ENCODE assay signal across 8 cellular contexts in the genomic region with DNA sequence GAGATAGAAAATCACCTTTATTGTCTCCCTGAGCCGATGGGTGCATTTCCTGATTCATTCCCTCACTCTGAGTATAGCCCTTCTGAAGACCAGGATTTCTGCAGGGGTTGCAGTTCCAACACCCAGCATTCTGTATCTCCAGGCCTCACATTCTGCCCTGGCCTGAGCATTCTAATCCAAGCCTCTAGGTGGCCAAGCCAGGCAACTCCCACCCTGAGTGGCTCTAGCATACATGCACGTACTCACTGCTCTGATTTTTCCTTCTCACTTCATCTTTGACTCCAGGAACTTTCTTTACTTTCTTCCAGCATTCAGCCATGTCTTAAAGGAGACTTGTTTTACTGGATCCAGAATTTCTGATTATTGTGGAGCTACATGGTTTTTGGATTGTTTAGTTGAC.
A peak's percentile ranks its signal among the peaks of the same experiment; 100 is the strongest.
DNase-seq lines count a peak whose midpoint lies in the region; ATAC-seq and TF ChIP-seq lines count a peak whose summit lies in the region.

No MANE protein-coding gene starts in this region.

- H3K4me3 ChIP-seq in AG10803 (ENCODE audit: low read length) (no peak overlapping the region), lower leg skin (ENCODE audit: low read depth, poor library complexity, severe bottlenecking) (no peak overlapping the region)
- H3K4me3 ChIP-seq in effector memory CD4-positive, alpha-beta T cell (ENCODE audit: insufficient read depth, low read depth, low read length, poor library complexity, severe bottlenecking) = no peak overlapping the region

- no peaks in the 10 kb centered on the region for H3K4me1 ChIP-seq in effector memory CD4-positive, alpha-beta T cell (ENCODE audit: control insufficient read depth, insufficient read depth, low read length, poor library complexity, severe bottlenecking)

- 81 to 88% methylated on average over 2 of the region's 2 CpGs for WGBS in lower leg skin, 2 donors

- no peaks in the 10 kb centered on the region for H3K9me3 ChIP-seq in effector memory CD4-positive, alpha-beta T cell (ENCODE audit: control insufficient read depth, low read length)

- TF ChIP-seq POLR2A in lower leg skin (IDR thresholded peaks at IDR 0.05) = no peak

- peaks cover 5% of the 10 kb centered on the region for H3K9me3 Mint-ChIP-seq in neural crest cell

- H3K27me3 ChIP-seq in effector memory CD4-positive, alpha-beta T cell (replicated peaks; ENCODE audit: control insufficient read depth, insufficient read depth, low read length, poor library complexity, severe bottlenecking) = no peaks in the 10 kb centered on the region

- no peak overlapping the region for H3K27ac ChIP-seq in effector memory CD4-positive, alpha-beta T cell (ENCODE audit: insufficient read depth, low read length, poor library complexity, severe bottlenecking)

- intact Hi-C loops in lower leg skin (cut with DNase I; ENCODE audit: low total_unique reads) = loop anchor here (5.0 to 10.0 kb wide), 2 partner anchors 407 to 574 kb away; no protein-coding TSS in a partner anchor

- H3K36me3 Mint-ChIP-seq in neural crest cell (ENCODE audit: low read depth) = no peaks in the 10 kb centered on the region

- peak; percentile 72 for ATAC-seq in HG02885 (IDR thresholded peaks at IDR 0.05; ENCODE audit: poor library complexity, unreplicated experiment)

- DNase-seq in AG10803 (ENCODE audit: low read depth) = peak; percentile 24
- peak; percentile 55 for DNase-seq in NCI-H526 treated with DMSO at 0.1 percent for 48 hours (lab: John Stamatoyannopoulos, UW)
- peak; percentile 62 for DNase-seq in ecto neural progenitor cell (ENCODE audit: low spot score)
- DNase-seq in neural crest cell (ENCODE audit: low read depth, low spot score) = no peak
- DNase-seq in lower leg skin (ENCODE audit: low spot score in 2 of 2) = no peak
- DNase-seq in effector memory CD4-positive, alpha-beta T cell = no peak

- peak overlapping the region; percentile 66 for H3K4me3 Mint-ChIP-seq in neural crest cell

- H3K27me3 Mint-ChIP-seq in neural crest cell (ENCODE audit: low read depth) = no peaks in the 10 kb centered on the region

- peaks cover 14% of the 10 kb centered on the region for H3K4me1 Mint-ChIP-seq in neural crest cell

- peak; percentile 52 for TF ChIP-seq CTCF in AG10803 (conservative IDR thresholded peaks at IDR 0.05; ENCODE audit: low read length)
- peak; percentile 54; the same call in 1 of the 2 replicates for TF ChIP-seq CTCF in GM12874 (IDR thresholded peaks at IDR 0.05; ENCODE audit: insufficient read depth, low read depth, low read length)
- TF ChIP-seq CTCF in neural crest cell (conservative IDR thresholded peaks at IDR 0.05) = peak; percentile 57
- no peak for TF ChIP-seq CTCF in lower leg skin (IDR thresholded peaks at IDR 0.05)

- H3K27ac Mint-ChIP-seq in neural crest cell (ENCODE audit: unreplicated experiment) = peak overlapping the region; percentile 73

- no peaks in the 10 kb centered on the region for H3K36me3 ChIP-seq in effector memory CD4-positive, alpha-beta T cell (ENCODE audit: control insufficient read depth, insufficient read depth, low read length)

Comparison
In these comparisons a context has a peak if more than half of its experiments do, and no peak if none do; other contexts are left out.
1. DNase-seq: peak in AG10803 (single experiment), NCI-H526 treated with DMSO at 0.1 percent for 48 hours (single experiment) and ecto neural progenitor cell (single experiment); none in neural crest cell (single experiment), lower leg skin (0 of 2) and effector memory CD4-positive, alpha-beta T cell (0 of 3).
2. CTCF ChIP-seq: peak in AG10803 (single experiment), GM12874 (single experiment) and neural crest cell (single experiment); none in lower leg skin (0 of 3).